ENCODE assay signal across 8 cellular contexts in the genomic region with DNA sequence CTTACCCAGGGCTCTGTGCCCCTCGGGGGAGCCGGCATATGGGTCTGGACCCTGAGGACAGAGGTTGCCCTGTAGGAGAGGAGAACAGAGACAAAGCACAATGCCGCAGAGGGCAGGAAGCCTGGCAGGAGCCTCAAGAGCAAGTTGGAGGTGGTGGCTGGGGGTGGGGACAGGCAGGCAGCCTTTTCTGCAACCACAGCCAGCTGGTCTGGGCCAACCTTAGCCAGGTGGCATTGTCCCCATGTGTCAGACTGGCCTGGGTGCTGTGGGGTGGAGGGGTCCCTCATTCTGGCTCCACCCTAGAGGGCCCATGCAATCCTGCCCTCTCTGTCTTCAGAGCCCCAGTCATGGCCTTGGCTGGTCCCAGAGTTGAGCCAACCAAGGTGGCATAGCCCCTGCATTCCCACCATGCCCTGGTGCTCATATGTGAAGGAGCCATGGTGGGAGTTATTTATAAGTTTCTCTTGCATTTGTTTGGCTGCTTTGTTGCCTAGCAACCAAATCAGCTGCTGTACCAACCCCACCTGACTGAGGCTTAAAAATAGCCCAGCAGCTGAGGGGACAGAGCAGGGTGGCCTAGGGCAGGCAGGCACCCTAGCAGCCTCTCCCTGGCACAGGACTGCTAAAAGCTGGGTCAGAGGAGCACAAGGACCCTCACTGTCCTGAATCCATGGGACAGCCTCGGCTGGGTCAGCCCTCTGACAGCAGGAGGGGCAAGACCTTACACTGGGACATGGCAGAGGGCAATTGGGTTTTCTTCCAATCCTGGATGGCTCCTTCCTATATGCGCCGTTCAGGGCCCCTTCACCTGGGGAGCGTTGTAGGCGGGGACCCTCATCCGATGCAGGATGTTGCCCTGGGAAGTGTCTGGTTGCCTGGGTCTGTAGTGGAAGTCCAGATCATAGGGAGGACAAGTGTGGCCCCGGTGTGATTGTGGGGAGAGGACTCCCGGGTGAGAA. TPM values are rescaled to one million over a fixed set of nuclear protein-coding genes. Genes with fewer than 3 reads are reported as not detected.
DNase-seq lines count a peak whose midpoint lies in the region; ATAC-seq, FAIRE-seq and TF ChIP-seq lines count a peak whose summit lies in the region.

No MANE protein-coding gene starts in this region.

- no peak for TF ChIP-seq POLR2A in K562 (conservative IDR thresholded peaks at IDR 0.05)

- no peaks in the 10 kb centered on the region for H3K79me2 ChIP-seq in K562 (ENCODE audit: control insufficient read depth, insufficient read depth, low read length)

- DNase-seq in K562 (ENCODE audit: extremely low read depth in 1 of 4, low spot score in 3 of 4) (no peak), RCC 7860 (ENCODE audit: low spot score) (no peak)
- no peak for DNase-seq in stimulated activated naive CD8-positive, alpha-beta T cell treated with anti-CD3 and anti-CD28 coated beads, Interleukin-15, Interleukin-2, amounts not matched to agents 100 U/mL and 50 U/mL, for 24 hours
- no peak for DNase-seq in stimulated activated naive CD4-positive, alpha-beta T cell treated with Interleukin-2 at 50 U/mL for 16 hours (lab: John Stamatoyannopoulos, UW)

- 0 out of 2 replicates have a peak, but pooled peaks cover 4% of the 10 kb centered on the region for H4K20me1 ChIP-seq in K562 (replicated peaks; ENCODE audit: control insufficient read depth, insufficient read depth, low read length)

- intact Hi-C loops in K562 (cut with micrococcal nuclease) = no loop called here

- no peak for TF ChIP-seq EP300 in K562 (IDR thresholded peaks at IDR 0.05; ENCODE audit: low read length)

- no peaks in the 10 kb centered on the region for H3K9me3 ChIP-seq in K562 (replicated peaks; ENCODE audit: control insufficient read depth, insufficient read depth, low read depth, low read length)

- CTCF ChIA-PET in K562 (lab: Yijun Ruan, JAX; ENCODE audit: low intra/inter-chr PET ratio) = no interaction called here

- 94% methylated on average over 11 of the region's 11 CpGs for WGBS in K562 (ENCODE audit: insufficient coverage, low coverage, missing lambda C conversion rate)

- H3K36me3 ChIP-seq in K562 (ENCODE audit: control insufficient read depth, insufficient read depth, low read length) = peaks cover 92% of the 10 kb centered on the region; the same call in 2 of the 3 replicates

- no peaks in the 10 kb centered on the region for H3K9me1 ChIP-seq in K562 (ENCODE audit: control insufficient read depth, insufficient read depth, low read length)

- no peak for TF ChIP-seq RAD21 in K562 (CRISPR knock-in tag; conservative IDR thresholded peaks at IDR 0.05 in 1 of 2, IDR thresholded peaks at IDR 0.05 in 1 of 2)

- TF ChIP-seq CTCF in 22Rv1 (IDR thresholded peaks at IDR 0.05) = no peak
- no peak for TF ChIP-seq CTCF in K562 (IDR thresholded peaks at IDR 0.05 in 2 of 3, conservative IDR thresholded peaks at IDR 0.05 in 1 of 3; ENCODE audit: insufficient read depth in 2 of 3, low read depth in 1 of 3, low read length in 3 of 3)

- in situ Hi-C loops in K562 (cut with MboI) = no loop called here

- H2AFZ ChIP-seq in K562 (ENCODE audit: low read depth, low read length) = no peak overlapping the region

- peak; percentile 72 for ATAC-seq in HG02678 (IDR thresholded peaks at IDR 0.05; ENCODE audit: unreplicated experiment)
- no peak for ATAC-seq in K562
- no peak for ATAC-seq in HG03520 (IDR thresholded peaks at IDR 0.05; ENCODE audit: unreplicated experiment)
- no peak for ATAC-seq in stimulated activated naive CD8-positive, alpha-beta T cell treated with anti-CD3 and anti-CD28 coated beads, Interleukin-15, Interleukin-2, amounts not matched to agents 100 U/mL and 50 U/mL, for 24 hours

- no peak overlapping the region for H3K4me3 ChIP-seq in K562

- H3K4me1 ChIP-seq in K562 (replicated peaks in 1 of 2; ENCODE audit: control insufficient read depth in 2 of 2, insufficient read depth in 2 of 2, low read length in 2 of 2) = peaks cover 0 to 23% of the 10 kb centered on the region in 2 experiments; a peak in 1 of 5 replicates

- H3K27me3 ChIP-seq in K562 (ENCODE audit: control insufficient read depth in 2 of 2, insufficient read depth in 2 of 2, low read length in 2 of 2) = no peaks in the 10 kb centered on the region
- H3K27me3 ChIP-seq in layer of hippocampus (ENCODE audit: control insufficient read depth, insufficient read depth, low read length) = no peaks in the 10 kb centered on the region

- FAIRE-seq in K562 (lab: Jason Lieb, UNC) = no peak
- no peak for FAIRE-seq in RCC 7860 (lab: Jason Lieb, UNC)

- peak overlapping the region in 1 of 2 experiments; percentile 76; a peak in 1 of 4 replicates for H3K9ac ChIP-seq in K562 (ENCODE audit: insufficient read depth in 1 of 2, low read depth in 2 of 2, low read length in 2 of 2)

- no peak overlapping the region for H3K4me2 ChIP-seq in K562 (ENCODE audit: insufficient read depth, low read length)

- POLR2A ChIA-PET in K562 (lab: Yijun Ruan, JAX) = interaction anchor here (0.6 to 1.9 kb wide), 6 partner anchors 8 to 1243 kb away, joined by 3 to 5 read pairs (median 4); no protein-coding TSS in a partner anchor

- H3K27ac ChIP-seq in 22Rv1 (0 out of 2 replicates have a peak overlapping the region, but pooled peaks have one; percentile 3), K562 (ENCODE audit: extremely low read depth, low read depth, low read length) (no peak overlapping the region), layer of hippocampus (ENCODE audit: low read depth, low read length) (peak overlapping the region; percentile 77)

- BruUV-seq in K562 (replicated peaks; lab: Mats Ljungman, UMichigan) = no TSS peak

RNA-seq across cellular contexts. Expression of gene MAP7D1, which starts 19.5 kb away (rescaled TPM):
- 28.8 and 80.6 TPM in 2 replicates for total RNA-seq in K562 (2011; cell fraction: chromatin; rRNA removed; ENCODE audit: low replicate concordance)
- total RNA-seq in K562 (2011; cell fraction: nucleolus; rRNA removed) = 47.5 and 62.2 TPM in 2 replicates
- total RNA-seq in K562 (2011; cell fraction: nucleoplasm; rRNA removed) = 37.8 and 52.2 TPM in 2 replicates
- 72.8 and 74.4 TPM in 2 replicates for total RNA-seq in K562 (2014; rRNA removed)
- total RNA-seq in K562 (2014; rRNA removed; fragmentation: Illumina TruSeq; extraction: Trizol) = 17.4 and 20.8 TPM in 2 replicates
- total RNA-seq in K562 (2015; rRNA removed; fragmentation: Illumina TruSeq; extraction: Trizol) = 34.5 and 37.8 TPM in 2 replicates
- 101 and 108 TPM in 2 replicates for total RNA-seq in K562 (2021)
- 17.2 and 18.4 TPM in 2 replicates for polyA plus RNA-seq in K562 (2011; rRNA removed)
- polyA plus RNA-seq in K562 (2011; cell fraction: cytosol; rRNA removed) = 14.6 and 28.7 TPM in 2 replicates
- 34.1 and 46.2 TPM in 2 replicates for polyA plus RNA-seq in K562 (2011; cell fraction: nucleus; rRNA removed)
- 51.5 and 56.5 TPM in 2 replicates for polyA plus RNA-seq in K562 (2012)
- polyA plus RNA-seq in K562 (2014; fragmentation: Illumina TruSeq; extraction: Trizol) = 49.2 and 53.7 TPM in 2 replicates
- 1 to 10 TPM; 3.6 to 4.4 TPM for polyA plus RNA-seq in K562 (2014; fragmentation: Nextera tagmentation; extraction: Ambion mirVana)
- polyA plus RNA-seq in K562 (2014; rRNA removed) = 53.8 and 54.7 TPM in 2 replicates
- polyA minus RNA-seq in K562 (2011; rRNA and poly(A)+ RNA removed) = 8.2 and 9.2 TPM in 2 replicates
- polyA minus RNA-seq in K562 (2011; cell fraction: cytosol; rRNA and poly(A)+ RNA removed) = 31.8 and 55.1 TPM in 2 replicates
- polyA minus RNA-seq in K562 (2011; cell fraction: nucleus; rRNA and poly(A)+ RNA removed) = 13.1 and 14.8 TPM in 2 replicates

RNA-seq across cellular contexts. Expression of gene TRAPPC3, which starts 26.1 kb away (rescaled TPM):
- total RNA-seq in K562 (2011; cell fraction: chromatin; rRNA removed; ENCODE audit: low replicate concordance) = 60.6 and 88.2 TPM in 2 replicates
- 67.4 and 71.0 TPM in 2 replicates for total RNA-seq in K562 (2011; cell fraction: nucleolus; rRNA removed)
- 76.7 and 96.0 TPM in 2 replicates for total RNA-seq in K562 (2011; cell fraction: nucleoplasm; rRNA removed)
- total RNA-seq in K562 (2014; rRNA removed) = 132 and 141 TPM in 2 replicates
- total RNA-seq in K562 (2014; rRNA removed; fragmentation: Illumina TruSeq; extraction: Trizol) = 109 and 114 TPM in 2 replicates
- total RNA-seq in K562 (2015; rRNA removed; fragmentation: Illumina TruSeq; extraction: Trizol) = 112 and 115 TPM in 2 replicates
- total RNA-seq in K562 (2021) = 83.4 and 90.9 TPM in 2 replicates
- polyA plus RNA-seq in K562 (2011; rRNA removed) = 128 and 141 TPM in 2 replicates
- polyA plus RNA-seq in K562 (2011; cell fraction: cytosol; rRNA removed) = 75.6 and 128 TPM in 2 replicates
- polyA plus RNA-seq in K562 (2011; cell fraction: nucleus; rRNA removed) = 80.4 and 107 TPM in 2 replicates
- polyA plus RNA-seq in K562 (2012) = 109 and 110 TPM in 2 replicates
- polyA plus RNA-seq in K562 (2014; fragmentation: Illumina TruSeq; extraction: Trizol) = 127 and 140 TPM in 2 replicates
- 10 to 100 TPM; 20.6 to 41.8 TPM for polyA plus RNA-seq in K562 (2014; fragmentation: Nextera tagmentation; extraction: Ambion mirVana)
- 119 and 142 TPM in 2 replicates for polyA plus RNA-seq in K562 (2014; rRNA removed)
- 47.8 and 54.0 TPM in 2 replicates for polyA minus RNA-seq in K562 (2011; rRNA and poly(A)+ RNA removed)
- 29.4 and 32.5 TPM in 2 replicates for polyA minus RNA-seq in K562 (2011; cell fraction: cytosol; rRNA and poly(A)+ RNA removed)
- polyA minus RNA-seq in K562 (2011; cell fraction: nucleus; rRNA and poly(A)+ RNA removed) = 18.6 and 31.1 TPM in 2 replicates

RNA-seq across cellular contexts. Expression of gene THRAP3, which starts 48.8 kb away (rescaled TPM):
- 53.3 and 99.3 TPM in 2 replicates for total RNA-seq in K562 (2011; cell fraction: chromatin; rRNA removed; ENCODE audit: low replicate concordance)
- total RNA-seq in K562 (2011; cell fraction: nucleolus; rRNA removed) = 40.0 and 45.4 TPM in 2 replicates
- 40.3 and 53.6 TPM in 2 replicates for total RNA-seq in K562 (2011; cell fraction: nucleoplasm; rRNA removed)
- 67.9 and 70.5 TPM in 2 replicates for total RNA-seq in K562 (2014; rRNA removed)
- 100 and 118 TPM in 2 replicates for total RNA-seq in K562 (2014; rRNA removed; fragmentation: Illumina TruSeq; extraction: Trizol)
- 125 and 128 TPM in 2 replicates for total RNA-seq in K562 (2015; rRNA removed; fragmentation: Illumina TruSeq; extraction: Trizol)
- 107 and 123 TPM in 2 replicates for total RNA-seq in K562 (2021)
- 101 and 113 TPM in 2 replicates for polyA plus RNA-seq in K562 (2011; rRNA removed)
- 36.7 and 54.3 TPM in 2 replicates for polyA plus RNA-seq in K562 (2011; cell fraction: cytosol; rRNA removed)
- polyA plus RNA-seq in K562 (2011; cell fraction: nucleus; rRNA removed) = 58.5 and 65.3 TPM in 2 replicates
- 61.1 and 64.3 TPM in 2 replicates for polyA plus RNA-seq in K562 (2012)
- 133 TPM in 2 replicates for polyA plus RNA-seq in K562 (2014; fragmentation: Illumina TruSeq; extraction: Trizol)
- polyA plus RNA-seq in K562 (2014; fragmentation: Nextera tagmentation; extraction: Ambion mirVana) = 100 to 1,000 TPM in 1 of 2 experiments, 10 to 100 TPM in 1; 66.2 to 135 TPM
- 76.9 and 99.0 TPM in 2 replicates for polyA plus RNA-seq in K562 (2014; rRNA removed)
- polyA minus RNA-seq in K562 (2011; rRNA and poly(A)+ RNA removed) = 180 TPM in 2 replicates
- polyA minus RNA-seq in K562 (2011; cell fraction: cytosol; rRNA and poly(A)+ RNA removed) = 49.1 and 81.3 TPM in 2 replicates
- polyA minus RNA-seq in K562 (2011; cell fraction: nucleus; rRNA and poly(A)+ RNA removed) = 29.9 and 65.6 TPM in 2 replicates

RNA-seq across cellular contexts. Expression of gene COL8A2, which starts 50.4 kb away (rescaled TPM):
- total RNA-seq in K562 (2011; cell fraction: chromatin; rRNA removed; ENCODE audit: low replicate concordance) = 0.07 and 0.11 TPM in 2 replicates
- total RNA-seq in K562 (2011; cell fraction: nucleolus; rRNA removed) = 0.13 and 0.17 TPM in 2 replicates
- total RNA-seq in K562 (2011; cell fraction: nucleoplasm; rRNA removed) = 0.07 TPM in 1 of 2 replicates, not detected in the other
- total RNA-seq in K562 (2014; rRNA removed) = 0.14 TPM in 1 of 2 replicates, not detected in the other
- total RNA-seq in K562 (2014; rRNA removed; fragmentation: Illumina TruSeq; extraction: Trizol) = 0.03 TPM in 1 of 2 replicates, not detected in the other
- total RNA-seq in K562 (2015; rRNA removed; fragmentation: Illumina TruSeq; extraction: Trizol) = not detected in 2 replicates
- 0.04 and 0.09 TPM in 2 replicates for total RNA-seq in K562 (2021)
- 0.04 TPM in 2 replicates for polyA plus RNA-seq in K562 (2011; rRNA removed)
- 0.09 TPM in 1 of 2 replicates, not detected in the other for polyA plus RNA-seq in K562 (2011; cell fraction: cytosol; rRNA removed)
- polyA plus RNA-seq in K562 (2011; cell fraction: nucleus; rRNA removed) = 0.11 TPM in 1 of 2 replicates, not detected in the other
- 0.01 and 0.07 TPM in 2 replicates for polyA plus RNA-seq in K562 (2012)
- 0.07 TPM in 1 of 2 replicates, not detected in the other for polyA plus RNA-seq in K562 (2014; fragmentation: Illumina TruSeq; extraction: Trizol)
- not detected for polyA plus RNA-seq in K562 (2014; fragmentation: Nextera tagmentation; extraction: Ambion mirVana)
- polyA plus RNA-seq in K562 (2014; rRNA removed) = 0.03 TPM in 1 of 2 replicates, not detected in the other
- not detected in 2 replicates for polyA minus RNA-seq in K562 (2011; rRNA and poly(A)+ RNA removed)
- polyA minus RNA-seq in K562 (2011; cell fraction: cytosol; rRNA and poly(A)+ RNA removed) = not detected in 2 replicates
- polyA minus RNA-seq in K562 (2011; cell fraction: nucleus; rRNA and poly(A)+ RNA removed) = 0.13 TPM in 1 of 2 replicates, not detected in the other
